Comparison of ENCODE assay signal across 21 cellular contexts in genomic region chr5:33843579-33843978, GRCh38. TPM values are rescaled to one million over a fixed set of nuclear protein-coding genes. Genes with fewer than 3 reads are reported as not detected.
DNase-seq lines count a peak whose midpoint lies in the region; ATAC-seq, FAIRE-seq and TF ChIP-seq lines count a peak whose summit lies in the region.
"Had no signal": no experiment of that assay in that cellular context is flagged by ENCODE, and none has a peak within 500 bp of the region (broad histone marks: within the 10 kb centered on the region; RNA-seq: fewer than 3 reads in every experiment).

No MANE protein-coding gene starts in this region.

- no peak overlapping the region for H2AK5ac ChIP-seq in trophoblast cell (ENCODE audit: low read length)

- no peaks in the 10 kb centered on the region for H3K79me1 ChIP-seq in trophoblast cell (ENCODE audit: low read length)

- no peak overlapping the region for H3K4ac ChIP-seq in trophoblast cell (ENCODE audit: low read depth, low read length)

- no peak overlapping the region for H2BK5ac ChIP-seq in trophoblast cell (ENCODE audit: low read depth, low read length, poor library complexity)

- H3K27ac ChIP-seq in trophoblast cell (ENCODE audit: low read depth, low read length), result no peak overlapping the region
- H3K27ac ChIP-seq in CD4-positive, alpha-beta T cell (ENCODE audit: low read depth, low read length), result no peak overlapping the region
- H3K27ac ChIP-seq: BLaER1 had no signal

- DNase-seq in GM12891 (ENCODE audit: insufficient read length, low spot score), result no peak
- DNase-seq in RCC 7860 (ENCODE audit: low spot score), result peak; percentile 47
- DNase-seq in epithelial cell of esophagus (ENCODE audit: low read depth), result peak; percentile 25
- peak; percentile 20 to 29 for DNase-seq in trophoblast cell
- no peak for DNase-seq in HEK293T (ENCODE audit: extremely low spot score)
- DNase-seq in CD4-positive, alpha-beta T cell, result no peak
- DNase-seq in C1 segment of cervical spinal cord (lab: John Stamatoyannopoulos, UW), result no peak
- DNase-seq in NCI-H2029 treated with DMSO at 0.1 percent for 48 hours (lab: John Stamatoyannopoulos, UW), result no peak
- DNase-seq: activated CD4-positive, CD25-positive, alpha-beta regulatory T cell; mucosa of descending colon; MV-4-11; NCI-H187 treated with DMSO at 0.1 percent for 48 hours; NCI-H510A; SHP77; stimulated activated CD4-positive, alpha-beta T cell treated with anti-CD3 and anti-CD28 coated beads, Interleukin-15, amount 100 ng/mL, for 24 hours; T-helper 17 cell had no signal

- TF ChIP-seq POLR2A in GM12891 (IDR thresholded peaks at IDR 0.05; ENCODE audit: low read depth, low read length), result no peak

- no peaks in the 10 kb centered on the region for H3K9me3 ChIP-seq in trophoblast cell (ENCODE audit: insufficient read depth, low read depth, low read length)
- no peaks in the 10 kb centered on the region for H3K9me3 ChIP-seq in CD4-positive, alpha-beta T cell (ENCODE audit: control insufficient read depth, low read length)
- H3K9me3 ChIP-seq: mucosa of descending colon had no signal

- no peaks in the 10 kb centered on the region for H3K4me1 ChIP-seq in trophoblast cell (ENCODE audit: control insufficient read depth in 1 of 2, insufficient read depth in 2 of 2, low read length in 2 of 2)

- H3K79me2 ChIP-seq in trophoblast cell (ENCODE audit: control insufficient read depth, insufficient read depth, low read length, poor library complexity), result no peaks in the 10 kb centered on the region

- no peaks in the 10 kb centered on the region for H3K36me3 Mint-ChIP-seq in CD4-positive, alpha-beta T cell (ENCODE audit: low read depth)
- H3K36me3 Mint-ChIP-seq: stimulated activated memory B cell treated with anti-CD40 and anti-IgM and Interleukin-4, amounts not matched to agents 10 μg/mL and 1 μg/mL and 100 μg/mL, for 72 hours had no signal

- POLR2A ChIA-PET in HEK293T (lab: Yijun Ruan, JAX), result no interaction called here
- POLR2A ChIA-PET in CD4-positive, alpha-beta T cell (lab: Charles Lee), result no interaction called here

- H3K27ac Mint-ChIP-seq in CD4-positive, alpha-beta T cell, result no peak overlapping the region
- H3K27ac Mint-ChIP-seq: activated T-helper 17 cell treated with anti-CD3 and anti-CD28 coated beads, Interleukin-2, amount 50 U/mL, for 72 hours; stimulated activated memory B cell treated with anti-CD40 and anti-IgM and Interleukin-4, amounts not matched to agents 10 μg/mL and 1 μg/mL and 100 μg/mL, for 72 hours; T-helper 17 cell had no signal

- intact Hi-C loops in CD4-positive, alpha-beta T cell (cut with DNase I, micrococcal nuclease), result no loop called here

- H2BK120ac ChIP-seq in trophoblast cell (ENCODE audit: insufficient read depth, low read length, poor library complexity), result no peak overlapping the region

- no peaks in the 10 kb centered on the region for H3K27me3 Mint-ChIP-seq in CD4-positive, alpha-beta T cell
- H3K27me3 Mint-ChIP-seq: activated T-helper 17 cell treated with anti-CD3 and anti-CD28 coated beads, Interleukin-2, amount 50 U/mL, for 72 hours; stimulated activated memory B cell treated with anti-CD40 and anti-IgM and Interleukin-4, amounts not matched to agents 10 μg/mL and 1 μg/mL and 100 μg/mL, for 72 hours; T-helper 17 cell had no signal

- WGBS in trophoblast cell (ENCODE audit: extremely low coverage, insufficient coverage, insufficient read length), result no CpG with 5 or more reads among the region's 3 CpGs

- FAIRE-seq in GM12891 (lab: Jason Lieb, UNC) (peak; percentile 31), RCC 7860 (lab: Jason Lieb, UNC) (no peak)
- FAIRE-seq: frontal cortex had no signal

- no peak overlapping the region for H3K4me2 ChIP-seq in trophoblast cell (ENCODE audit: low read length)
- H3K4me2 ChIP-seq: BLaER1 had no signal

- H4K91ac ChIP-seq in trophoblast cell (ENCODE audit: low read depth, low read length), result no peak overlapping the region

- TF ChIP-seq CTCF in epithelial cell of esophagus (IDR thresholded peaks at IDR 0.05; ENCODE audit: insufficient read depth, low read depth, low read length, missing control alignments), result no peak
- no peak for TF ChIP-seq CTCF in CD4-positive, alpha-beta T cell (IDR thresholded peaks at IDR 0.05)

- H3K9ac ChIP-seq in trophoblast cell (ENCODE audit: low read length), result no peak overlapping the region
- H3K9ac ChIP-seq: BLaER1 had no signal

- H3K4me3 ChIP-seq in epithelial cell of esophagus (ENCODE audit: low read length) (no peak overlapping the region), trophoblast cell (ENCODE audit: low read depth, low read length) (no peak overlapping the region)
- H3K4me3 ChIP-seq: BLaER1, mucosa of descending colon had no signal

- no peak overlapping the region for H4K8ac ChIP-seq in trophoblast cell (ENCODE audit: low read depth, low read length)

- no peaks in the 10 kb centered on the region for H3K9me3 Mint-ChIP-seq in CD4-positive, alpha-beta T cell
- H3K9me3 Mint-ChIP-seq: activated T-helper 17 cell treated with anti-CD3 and anti-CD28 coated beads, Interleukin-2, amount 50 U/mL, for 72 hours had no signal

- H3K4me3 Mint-ChIP-seq in CD4-positive, alpha-beta T cell, result no peak overlapping the region
- H3K4me3 Mint-ChIP-seq: activated T-helper 17 cell treated with anti-CD3 and anti-CD28 coated beads, Interleukin-2, amount 50 U/mL, for 72 hours; stimulated activated memory B cell treated with anti-CD40 and anti-IgM and Interleukin-4, amounts not matched to agents 10 μg/mL and 1 μg/mL and 100 μg/mL, for 72 hours; T-helper 17 cell had no signal

- no peak overlapping the region for H3K18ac ChIP-seq in trophoblast cell (ENCODE audit: low read length)

- no peaks in the 10 kb centered on the region for H3K36me3 ChIP-seq in trophoblast cell (ENCODE audit: control insufficient read depth in 1 of 2, insufficient read depth in 2 of 2, low read length in 2 of 2)
- H3K36me3 ChIP-seq: BLaER1 had no signal

- H4K12ac ChIP-seq in trophoblast cell (ENCODE audit: low read depth, low read length), result no peak overlapping the region

- CTCF ChIA-PET in HEK293T (lab: Yijun Ruan, JAX), result no interaction called here
- CTCF ChIA-PET in CD4-positive, alpha-beta T cell (lab: Charles Lee), result no interaction called here

- no peak overlapping the region for H2BK12ac ChIP-seq in trophoblast cell (ENCODE audit: low read length)

- no peak overlapping the region for H2AFZ ChIP-seq in trophoblast cell (ENCODE audit: insufficient read depth, low read length, poor library complexity)

- peaks cover 18% of the 10 kb centered on the region for H3K4me1 Mint-ChIP-seq in CD4-positive, alpha-beta T cell (ENCODE audit: low read depth)

- no peak overlapping the region for H3K14ac ChIP-seq in trophoblast cell (ENCODE audit: low read length)

- ATAC-seq in CD4-positive, alpha-beta T cell (ENCODE audit: poor library complexity), result no peak
- ATAC-seq: activated T-helper 17 cell treated with anti-CD3 and anti-CD28 coated beads, Interleukin-2, amount 50 U/mL, for 72 hours; mucosa of descending colon; stimulated activated memory B cell treated with anti-CD40 and anti-IgM and Interleukin-4, amounts not matched to agents 10 μg/mL and 1 μg/mL and 100 μg/mL, for 72 hours; T-helper 17 cell had no signal

- no peak overlapping the region for H3K23ac ChIP-seq in trophoblast cell (ENCODE audit: low read length)

- no peaks in the 10 kb centered on the region for H3K27me3 ChIP-seq in trophoblast cell (ENCODE audit: insufficient read depth, low read length)
- H3K27me3 ChIP-seq in CD4-positive, alpha-beta T cell (ENCODE audit: control insufficient read depth, insufficient read depth, low read length), result no peaks in the 10 kb centered on the region
- H3K27me3 ChIP-seq: BLaER1 had no signal

TF ChIP-seq in GM12891, 5 proteins besides CTCF, POLR2A, EP300 and RAD21:
- TF ChIP-seq POU2F2 (IDR thresholded peaks at IDR 0.05; ENCODE audit: low read depth, low read length) (no peak), TAF1 (IDR thresholded peaks at IDR 0.05; ENCODE audit: low read depth, low read length) (no peak), SPI1 (IDR thresholded peaks at IDR 0.05; ENCODE audit: low read depth, low read length) (no peak), PAX5 (IDR thresholded peaks at IDR 0.05; ENCODE audit: insufficient read depth, low read length, severe bottlenecking) (no peak), POLR2AphosphoS5 (IDR thresholded peaks at IDR 0.05; ENCODE audit: low read depth, low read length) (no peak)

TF ChIP-seq in HEK293T, 16 proteins besides CTCF, POLR2A, EP300 and RAD21:
- TF ChIP-seq CTBP1 (IDR thresholded peaks at IDR 0.05; ENCODE audit: borderline replicate concordance) (no peak), PKNOX1 (IDR thresholded peaks at IDR 0.05) (no peak), BHLHE40 (IDR thresholded peaks at IDR 0.05; ENCODE audit: borderline replicate concordance) (no peak), FOXK2 (IDR thresholded peaks at IDR 0.05) (no peak), SP1 (IDR thresholded peaks at IDR 0.05) (no peak), ZNF384 (IDR thresholded peaks at IDR 0.05) (no peak), LEF1 (IDR thresholded peaks at IDR 0.05; ENCODE audit: borderline replicate concordance) (no peak)

RNA-seq across cellular contexts. Expression of gene ADAMTS12, which starts 48.2 kb away (rescaled TPM):
- 18.8 TPM for polyA plus RNA-seq in GM12891 (2012; ENCODE audit: low read depth, missing spikeins)
- 4.7 and 4.8 TPM in 2 replicates for polyA plus RNA-seq in trophoblast cell (2013)
- total RNA-seq in CD4-positive, alpha-beta T cell, result under 1 TPM in 1 of 2 experiments, not detected in 1; 0.06 TPM
- total RNA-seq: activated CD8-positive, alpha-beta memory T cell treated with anti-CD3 and anti-CD28 coated beads for 36 hours; activated T-helper 17 cell treated with anti-CD3 and anti-CD28 coated beads, Interleukin-2, amount 50 U/mL, for 72 hours; T-helper 17 cell had no signal

Comparison
In these comparisons a context has a peak if more than half of its experiments do, and no peak if none do; other contexts are left out.
1. DNase-seq: peak in RCC 7860 (single experiment), epithelial cell of esophagus (single experiment) and trophoblast cell (2 of 2); none in GM12891 (single experiment), HEK293T (single experiment), CD4-positive, alpha-beta T cell (0 of 10), C1 segment of cervical spinal cord (0 of 14) and NCI-H2029 treated with DMSO at 0.1 percent for 48 hours (single experiment).